In the genomic region with DNA sequence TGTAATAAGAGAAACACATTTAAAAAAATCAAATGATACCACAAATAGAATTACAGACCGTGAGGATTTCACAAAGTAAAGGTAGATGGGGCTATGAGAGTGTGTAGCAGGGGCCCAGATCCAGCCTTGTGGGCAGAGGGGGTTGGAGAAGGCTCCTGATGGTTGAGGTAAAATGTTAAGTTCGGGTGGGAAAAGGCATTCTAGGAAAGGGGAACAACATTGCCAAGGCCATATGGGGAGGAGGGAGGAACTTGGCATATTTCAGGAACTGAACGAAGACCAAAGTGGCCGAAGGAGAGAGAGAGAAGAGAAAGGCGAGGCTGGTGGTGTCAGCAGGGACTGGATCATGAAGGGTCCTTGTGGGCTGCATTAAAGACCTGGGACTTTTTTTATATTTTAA, we compare ENCODE assay signal across 1 cellular context.
TF ChIP-seq lines count a peak whose summit lies in the region.

No MANE protein-coding gene starts in this region.

TF ChIP-seq in HepG2, 621 proteins besides CTCF, POLR2A, EP300 and RAD21:
- TF ChIP-seq KLF6 (CRISPR knock-in tag; IDR thresholded peaks at IDR 0.05): no peak
- no peak for TF ChIP-seq ZNF317 (CRISPR knock-in tag; IDR thresholded peaks at IDR 0.05)
